12 cellular contexts compared by ENCODE assay signal in genomic region chr22:38489561-38490133, GRCh38. TPM values are rescaled to one million over a fixed set of nuclear protein-coding genes. Genes with fewer than 3 reads are reported as not detected.
A peak's percentile ranks its signal among the peaks of the same experiment; 100 is the strongest.
DNase-seq lines count a peak whose midpoint lies in the region; ATAC-seq and TF ChIP-seq lines count a peak whose summit lies in the region.
"Had no signal": no experiment of that assay in that cellular context is flagged by ENCODE, and none has a peak within 500 bp of the region (broad histone marks: within the 10 kb centered on the region; RNA-seq: fewer than 3 reads in every experiment).

No MANE protein-coding gene starts in this region.

- peak overlapping the region; percentile 45 to 71 for H3K27ac Mint-ChIP-seq in activated naive CD4-positive, alpha-beta T cell treated with anti-CD3 and anti-CD28 coated beads, Interleukin-2, amount 50 U/mL, for 72 hours
- H3K27ac Mint-ChIP-seq in type B pancreatic cell, result peak overlapping the region; percentile 25

- ATAC-seq in right cardiac atrium, result no peak
- no peak for ATAC-seq in activated naive CD4-positive, alpha-beta T cell treated with anti-CD3 and anti-CD28 coated beads, Interleukin-2, amount 50 U/mL, for 72 hours

- H3K9ac ChIP-seq in Karpas-422 (ENCODE audit: low read length), result no peak overlapping the region
- H3K9ac ChIP-seq: BLaER1 had no signal

- peaks cover 29% of the 10 kb centered on the region for H4K20me1 ChIP-seq in Karpas-422 (ENCODE audit: insufficient read depth, low read depth, low read length)

- H3K4me2 ChIP-seq in Karpas-422 (ENCODE audit: low read depth, low read length, poor library complexity, severe bottlenecking), result no peak overlapping the region
- H3K4me2 ChIP-seq: BLaER1 had no signal

- no peaks in the 10 kb centered on the region for H3K27me3 Mint-ChIP-seq in type B pancreatic cell

- H3K36me3 Mint-ChIP-seq in activated naive CD4-positive, alpha-beta T cell treated with anti-CD3 and anti-CD28 coated beads, Interleukin-2, amount 50 U/mL, for 72 hours, result peaks cover 49 to 81% of the 10 kb centered on the region in 2 donors
- H3K36me3 Mint-ChIP-seq in type B pancreatic cell, result peaks cover 56% of the 10 kb centered on the region

- intact Hi-C loops in left ventricle myocardium inferior (cut with micrococcal nuclease) (no loop called here), right cardiac atrium (cut with DNase I) (no loop called here)

- H3K27ac ChIP-seq in left ventricle myocardium inferior (replicated peaks) (peak overlapping the region; percentile 78), right cardiac atrium (ENCODE audit: low read length) (no peak overlapping the region), mesodermal cell (ENCODE audit: low read depth, low read length, severe bottlenecking) (peak overlapping the region; percentile 45), Karpas-422 (ENCODE audit: low read length) (no peak overlapping the region)
- H3K27ac ChIP-seq: BLaER1 had no signal

- DNase-seq in left ventricle myocardium inferior (no peak), right cardiac atrium (no peak), type B pancreatic cell (ENCODE audit: extremely low spot score, unreplicated experiment) (no peak), Karpas-422 (no peak), NCI-H2171 (lab: John Stamatoyannopoulos, UW) (no peak), foreskin melanocyte (no peak)
- no peak for DNase-seq in activated naive CD4-positive, alpha-beta T cell treated with anti-CD3 and anti-CD28 coated beads, Interleukin-2, amount 50 U/mL, for 72 hours (ENCODE audit: low spot score in 2 of 2)
- DNase-seq: MM.1S; stimulated activated CD8-positive, alpha-beta memory T cell treated with anti-CD3 and anti-CD28 coated beads, Interleukin-4, amount 100 ng/mL, for 48 hours had no signal

- H3K4me1 Mint-ChIP-seq in type B pancreatic cell (ENCODE audit: unreplicated experiment), result no peaks in the 10 kb centered on the region

- H3K9me3 Mint-ChIP-seq in activated naive CD4-positive, alpha-beta T cell treated with anti-CD3 and anti-CD28 coated beads, Interleukin-2, amount 50 U/mL, for 72 hours, result no peaks in the 10 kb centered on the region
- H3K9me3 Mint-ChIP-seq in type B pancreatic cell, result no peaks in the 10 kb centered on the region

- H3K4me1 ChIP-seq in left ventricle myocardium inferior (peaks cover 71% of the 10 kb centered on the region), right cardiac atrium (ENCODE audit: control insufficient read depth, insufficient read depth, low read length) (no peaks in the 10 kb centered on the region), mesodermal cell (ENCODE audit: control insufficient read depth, insufficient read depth, low read length, poor library complexity, severe bottlenecking) (peaks cover 8% of the 10 kb centered on the region), Karpas-422 (ENCODE audit: low read length) (no peaks in the 10 kb centered on the region)
- H3K4me1 ChIP-seq: BLaER1 had no signal

- no peaks in the 10 kb centered on the region for H3K9me2 ChIP-seq in Karpas-422 (replicated peaks; ENCODE audit: insufficient read depth, low read length)

- H3K36me3 ChIP-seq in left ventricle myocardium inferior (peaks cover 100% of the 10 kb centered on the region), mesodermal cell (ENCODE audit: control insufficient read depth, insufficient read depth, low read length) (peaks cover 95% of the 10 kb centered on the region), Karpas-422 (ENCODE audit: insufficient read depth, low read length) (peaks cover 88% of the 10 kb centered on the region)

- H3K9me3 ChIP-seq in left ventricle myocardium inferior (replicated peaks), result no peaks in the 10 kb centered on the region
- H3K9me3 ChIP-seq in right cardiac atrium (ENCODE audit: control insufficient read depth, low read length), result no peaks in the 10 kb centered on the region
- no peaks in the 10 kb centered on the region for H3K9me3 ChIP-seq in mesodermal cell (ENCODE audit: control insufficient read depth, low read length)
- H3K9me3 ChIP-seq in Karpas-422 (ENCODE audit: low read length), result no peaks in the 10 kb centered on the region
- H3K9me3 ChIP-seq: BLaER1 had no signal

- TF ChIP-seq CTCF in left ventricle myocardium inferior (IDR thresholded peaks at IDR 0.05; ENCODE audit: borderline replicate concordance), result no peak
- TF ChIP-seq CTCF in type B pancreatic cell (conservative IDR thresholded peaks at IDR 0.05), result no peak

- H3K27me3 ChIP-seq in left ventricle myocardium inferior (ENCODE audit: low read depth) (no peaks in the 10 kb centered on the region), right cardiac atrium (ENCODE audit: control insufficient read depth, insufficient read depth) (no peaks in the 10 kb centered on the region), Karpas-422 (ENCODE audit: low read length) (no peaks in the 10 kb centered on the region)
- H3K27me3 ChIP-seq: BLaER1 had no signal

- no peak overlapping the region for H3K4me3 Mint-ChIP-seq in type B pancreatic cell

- no peaks in the 10 kb centered on the region; the same call in none of the 2 replicates for H3K79me2 ChIP-seq in Karpas-422 (ENCODE audit: low read length)

- no peak overlapping the region for H2AFZ ChIP-seq in Karpas-422 (ENCODE audit: low read length)

- 73% methylated on average over 6 of the region's 6 CpGs for WGBS in right cardiac atrium
- 91 to 93% methylated on average over 5 to 6 of the region's 6 CpGs for WGBS in mesodermal cell (ENCODE audit: insufficient coverage in 2 of 2), 2 experiments

- H3K4me3 ChIP-seq in left ventricle myocardium inferior (no peak overlapping the region), right cardiac atrium (ENCODE audit: low read length) (no peak overlapping the region), mesodermal cell (ENCODE audit: extremely low read depth, insufficient read depth, low read length, poor library complexity, severe bottlenecking) (no peak overlapping the region), Karpas-422 (ENCODE audit: low read length) (no peak overlapping the region)
- H3K4me3 ChIP-seq: BLaER1 had no signal

RNA-seq across cellular contexts. Expression of gene DDX17, which starts 16.5 kb away (rescaled TPM):
- total RNA-seq in left ventricle myocardium inferior, result 228 TPM
- total RNA-seq in right cardiac atrium, result 100 to 1,000 TPM; 216 to 253 (median 238) TPM
- polyA plus RNA-seq in right cardiac atrium, result 134 TPM
- total RNA-seq in activated naive CD4-positive, alpha-beta T cell treated with anti-CD3 and anti-CD28 coated beads, Interleukin-2, amount 50 U/mL, for 72 hours, result 100 to 1,000 TPM; 382 to 415 TPM
- 217 TPM for polyA plus RNA-seq in mesodermal cell (2013, experiment 1 of 2)
- polyA plus RNA-seq in mesodermal cell (2013, experiment 2 of 2), result 209 TPM
- total RNA-seq in type B pancreatic cell (ENCODE audit: low replicate concordance), result 377 and 531 TPM in 2 replicates
- total RNA-seq in Karpas-422 (2014; rRNA removed; shearing (Covaris generic); ENCODE audit: low replicate concordance), result 465 and 736 TPM in 2 replicates

RNA-seq across cellular contexts. Expression of gene KDELR3, which starts 21.8 kb away (rescaled TPM):
- total RNA-seq in left ventricle myocardium inferior, result 6.0 TPM
- 1 to 10 TPM; 5.0 to 8.3 (median 7.4) TPM for total RNA-seq in right cardiac atrium
- 7.9 TPM for polyA plus RNA-seq in right cardiac atrium
- total RNA-seq in activated naive CD4-positive, alpha-beta T cell treated with anti-CD3 and anti-CD28 coated beads, Interleukin-2, amount 50 U/mL, for 72 hours, result under 1 TPM; 0.59 to 0.89 TPM
- 58.7 TPM for polyA plus RNA-seq in mesodermal cell (2013, experiment 1 of 2)
- 65.5 TPM for polyA plus RNA-seq in mesodermal cell (2013, experiment 2 of 2)
- total RNA-seq in type B pancreatic cell (ENCODE audit: low replicate concordance), result 10.6 and 24.2 TPM in 2 replicates
- not detected in 2 replicates for total RNA-seq in Karpas-422 (2014; rRNA removed; shearing (Covaris generic); ENCODE audit: low replicate concordance)

RNA-seq across cellular contexts. Expression of gene KCNJ4, which starts 34.6 kb away (rescaled TPM):
- 45.7 TPM for total RNA-seq in left ventricle myocardium inferior
- total RNA-seq in right cardiac atrium, result 10 to 100 TPM; 15.7 to 40.5 (median 31.3) TPM
- polyA plus RNA-seq in right cardiac atrium, result 40.4 TPM
- not detected for total RNA-seq in activated naive CD4-positive, alpha-beta T cell treated with anti-CD3 and anti-CD28 coated beads, Interleukin-2, amount 50 U/mL, for 72 hours
- polyA plus RNA-seq in mesodermal cell (2013, experiment 1 of 2), result 3.8 TPM
- polyA plus RNA-seq in mesodermal cell (2013, experiment 2 of 2), result 2.6 TPM
- total RNA-seq in type B pancreatic cell (ENCODE audit: low replicate concordance), result 1.3 and 2.0 TPM in 2 replicates
- not detected in 2 replicates for total RNA-seq in Karpas-422 (2014; rRNA removed; shearing (Covaris generic); ENCODE audit: low replicate concordance)
- total RNA-seq: NCI-H460 had no signal

Comparison
In these comparisons a context has a peak if more than half of its experiments do, and no peak if none do; other contexts are left out.
1. H3K27ac ChIP-seq: peak in left ventricle myocardium inferior (single experiment) and mesodermal cell (single experiment); none in right cardiac atrium (single experiment) and Karpas-422 (single experiment).